ENCODE assay signal across 8 cellular contexts in genomic region chr17:410674-411401, GRCh38. TPM values are rescaled to one million over a fixed set of nuclear protein-coding genes. Genes with fewer than 3 reads are reported as not detected.
DNase-seq lines count a peak whose midpoint lies in the region; ATAC-seq and TF ChIP-seq lines count a peak whose summit lies in the region.

No MANE protein-coding gene starts in this region.

- H3K27me3 ChIP-seq in NT2/D1 (ENCODE audit: insufficient read depth, insufficient read length) (no peaks in the 10 kb centered on the region), gastroesophageal sphincter (no peaks in the 10 kb centered on the region)

- H3K4me1 Mint-ChIP-seq in progenitor cell of endocrine pancreas (ENCODE audit: low read depth) = peaks cover 12% of the 10 kb centered on the region

- H3K36me3 ChIP-seq in NT2/D1 (ENCODE audit: insufficient read depth, insufficient read length, low read length) = peaks cover 18% of the 10 kb centered on the region
- peaks cover 0 to 20% of the 10 kb centered on the region in 2 donors for H3K36me3 ChIP-seq in gastroesophageal sphincter

- WGBS in gastroesophageal sphincter (ENCODE audit: low coverage in 1 of 2), 2 donors = 7 to 10% methylated on average over 2 to 15 of the region's 20 CpGs

- H3K4me1 ChIP-seq in NT2/D1 (ENCODE audit: insufficient read depth, insufficient read length) (peaks cover 2% of the 10 kb centered on the region), gastroesophageal sphincter (peaks cover 0 to 25% (median 8%) of the 10 kb centered on the region in 3 donors)

- H3K9me3 Mint-ChIP-seq in progenitor cell of endocrine pancreas (ENCODE audit: low read depth) = peaks cover 4% of the 10 kb centered on the region

- TF ChIP-seq POLR2A in gastroesophageal sphincter (IDR thresholded peaks at IDR 0.05) = no peak

- peak overlapping the region in 3 of 4 donors; percentile 64 to 88 (median 71) for H3K27ac ChIP-seq in gastroesophageal sphincter

- no peak for ATAC-seq in gastroesophageal sphincter
- no peak for ATAC-seq in HG03520 (IDR thresholded peaks at IDR 0.05; ENCODE audit: unreplicated experiment)

- H3K27me3 Mint-ChIP-seq in progenitor cell of endocrine pancreas = no peaks in the 10 kb centered on the region

- peak overlapping the region; percentile 91 for H3K9ac ChIP-seq in NT2/D1 (ENCODE audit: insufficient read length, low read depth)

- H3K4me3 Mint-ChIP-seq in progenitor cell of endocrine pancreas (ENCODE audit: low read depth) = peak overlapping the region; percentile 90

- peak overlapping the region; percentile 76 for H3K4me3 ChIP-seq in NT2/D1 (ENCODE audit: insufficient read length, low read depth)
- peak overlapping the region; percentile 47 to 76 for H3K4me3 ChIP-seq in gastroesophageal sphincter

- H3K36me3 Mint-ChIP-seq in progenitor cell of endocrine pancreas (ENCODE audit: insufficient read depth) = peaks cover 8% of the 10 kb centered on the region

- peak overlapping the region; percentile 98 for H3K27ac Mint-ChIP-seq in progenitor cell of endocrine pancreas

- H3K9me3 ChIP-seq in NT2/D1 (ENCODE audit: insufficient read depth, low read length) = no peaks in the 10 kb centered on the region
- no peaks in the 10 kb centered on the region for H3K9me3 ChIP-seq in gastroesophageal sphincter

- TF ChIP-seq CTCF in gastroesophageal sphincter (IDR thresholded peaks at IDR 0.05) (no peak), progenitor cell of endocrine pancreas (IDR thresholded peaks at IDR 0.05; ENCODE audit: unreplicated experiment) (no peak)

- TF ChIP-seq EP300 in gastroesophageal sphincter (IDR thresholded peaks at IDR 0.05) = no peak

- DNase-seq in NCI-H2171 treated with DMSO at 0.1 percent for 48 hours (lab: John Stamatoyannopoulos, UW) = peak; percentile 26
- DNase-seq in NCI-H2171 (lab: John Stamatoyannopoulos, UW) = no peak
- DNase-seq in NT2/D1 (ENCODE audit: low read depth, low spot score) = no peak
- peak; percentile 62 for DNase-seq in activated gamma-delta T cell treated with Interleukin-2 at 50 U/mL for 16 hours
- peak; percentile 14 for DNase-seq in progenitor cell of endocrine pancreas (ENCODE audit: low spot score, unreplicated experiment)
- no peak for DNase-seq in COLO668 (lab: John Stamatoyannopoulos, UW; ENCODE audit: unreplicated experiment)

RNA-seq across cellular contexts. Expression of gene RFLNB, which starts 34.9 kb away (rescaled TPM):
- total RNA-seq in gastroesophageal sphincter (10 to 100 TPM; 12.9 to 30.5 (median 21.5) TPM), progenitor cell of endocrine pancreas (10.7 and 11.1 TPM in 2 replicates)

RNA-seq across cellular contexts. Expression of gene RPH3AL, which starts 58.2 kb away (rescaled TPM):
- total RNA-seq in gastroesophageal sphincter (10 to 100 TPM in 3 of 4 donors, 1 to 10 TPM in 1; 8.6 to 21.0 (median 17.4) TPM), progenitor cell of endocrine pancreas (47.6 and 47.8 TPM in 2 replicates)

Comparison
In these comparisons a context has a peak if more than half of its experiments do, and no peak if none do; other contexts are left out.
1. DNase-seq: peak in NCI-H2171 treated with DMSO at 0.1 percent for 48 hours (single experiment), activated gamma-delta T cell treated with Interleukin-2 at 50 U/mL for 16 hours (single experiment) and progenitor cell of endocrine pancreas (single experiment); none in NCI-H2171 (single experiment), NT2/D1 (single experiment) and COLO668 (single experiment).